19 cellular contexts compared by ENCODE assay signal in genomic region chr17:30454635-30455034, GRCh38.
"Had no signal": no experiment of that assay in that cellular context is flagged by ENCODE, and none has a peak within 500 bp of the region (broad histone marks: within the 10 kb centered on the region; RNA-seq: fewer than 3 reads in every experiment).

No MANE protein-coding gene starts in this region.

- H3K4me1 Mint-ChIP-seq: activated naive CD8-positive, alpha-beta T cell treated with anti-CD3 and anti-CD28 coated beads for 36 hours; central memory CD8-positive, alpha-beta T cell; nephron progenitor cell; WTC11 had no signal

- FAIRE-seq: endothelial cell of umbilical vein, small intestine, TTC549 had no signal

- H3K27ac Mint-ChIP-seq: activated naive CD8-positive, alpha-beta T cell treated with anti-CD3 and anti-CD28 coated beads for 36 hours; brain; nephron progenitor cell; T-helper 17 cell; WTC11 had no signal

- ATAC-seq: left cardiac atrium, T-helper 17 cell, WTC11 had no signal

- H3K27me3 Mint-ChIP-seq: activated naive CD8-positive, alpha-beta T cell treated with anti-CD3 and anti-CD28 coated beads for 36 hours; brain; central memory CD8-positive, alpha-beta T cell; T-helper 17 cell had no signal

- H3K9me3 Mint-ChIP-seq: activated naive CD8-positive, alpha-beta T cell treated with anti-CD3 and anti-CD28 coated beads for 36 hours; central memory CD8-positive, alpha-beta T cell had no signal

- H3K4me3 Mint-ChIP-seq: activated naive CD8-positive, alpha-beta T cell treated with anti-CD3 and anti-CD28 coated beads for 36 hours; brain; central memory CD8-positive, alpha-beta T cell; nephron progenitor cell; T-helper 17 cell; WTC11 had no signal

- DNase-seq: activated CD4-positive, alpha-beta T cell treated with anti-CD3 and anti-CD28 coated beads for 48 hours; activated gamma-delta T cell treated with Interleukin-2 at 50 U/mL for 16 hours; activated naive CD8-positive, alpha-beta T cell treated with anti-CD3 and anti-CD28 coated beads for 36 hours; amygdala; cortex of kidney; effector CD4-positive, alpha-beta T cell; head of caudate nucleus; left cardiac atrium; nephron progenitor cell; occipital lobe; small intestine; stimulated activated CD4-positive, alpha-beta T cell treated with anti-CD3 and anti-CD28 coated beads, Interleukin-4, amount 100 ng/mL, for 24 hours; stimulated activated naive CD4-positive, alpha-beta T cell treated with Interleukin-2 at 50 U/mL for 16 hours; T-helper 17 cell had no signal
